In the genomic region with DNA sequence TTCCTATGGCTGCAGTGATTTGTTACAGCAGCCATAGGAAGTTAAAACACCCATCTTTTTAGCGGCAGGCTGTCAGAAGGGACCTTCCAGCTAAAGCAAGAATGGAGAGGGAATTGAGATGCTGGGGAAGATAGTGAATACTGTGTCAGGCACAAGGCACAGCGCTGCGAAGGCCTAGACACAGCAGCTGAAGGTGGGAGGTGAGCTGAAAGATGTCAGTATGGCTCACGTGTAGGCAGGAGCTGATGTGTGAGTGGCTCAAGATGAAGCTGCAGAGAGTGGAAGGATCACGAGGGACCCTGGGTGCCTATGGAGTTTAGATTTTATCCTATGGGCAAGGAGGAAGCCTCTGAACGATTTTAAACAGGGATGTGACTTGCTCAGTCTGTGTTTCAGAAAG, we compare ENCODE assay signal across 9 cellular contexts. TPM values are rescaled to one million over a fixed set of nuclear protein-coding genes. Genes with fewer than 3 reads are reported as not detected.
"Had no signal": no experiment of that assay in that cellular context is flagged by ENCODE, and none has a peak within 500 bp of the region (broad histone marks: within the 10 kb centered on the region; RNA-seq: fewer than 3 reads in every experiment).

No MANE protein-coding gene starts in this region.

- H3K4me3 ChIP-seq: GM23338 had no signal

- H3K4me3 Mint-ChIP-seq: GM23338, H9, IgD-negative memory B cell had no signal

- DNase-seq: H9, HCEC 1CT had no signal

- H3K9me3 Mint-ChIP-seq: GM23338, H9 had no signal

- H3K4me1 Mint-ChIP-seq: IgD-negative memory B cell had no signal

- FAIRE-seq: H1, H54, HepG2 had no signal

- H2AFZ ChIP-seq: GM23338 had no signal

- H3K4me2 ChIP-seq: GM23338 had no signal

- H3K27ac ChIP-seq: HL-60 had no signal

- H3K27ac Mint-ChIP-seq: GM23338, IgD-negative memory B cell had no signal

RNA-seq across cellular contexts. Expression of gene NMNAT3, which starts 44.3 kb away (rescaled TPM):
- total RNA-seq: HT1080 had no signal
